8 cellular contexts compared by ENCODE assay signal in genomic region chr10:75430000-75430763, GRCh38. TPM values are rescaled to one million over a fixed set of nuclear protein-coding genes. Genes with fewer than 3 reads are reported as not detected.
DNase-seq lines count a peak whose midpoint lies in the region; ATAC-seq and TF ChIP-seq lines count a peak whose summit lies in the region.

No MANE protein-coding gene starts in this region.

- intact Hi-C loops in esophagus muscularis mucosa (cut with DNase I) = no loop called here
- intact Hi-C loops in activated T-helper 2 cell treated with anti-CD3 and anti-CD28 coated beads, Interferon-gamma antibody, Interleukin-2, Interleukin-4, amounts not matched to agents 10 μg/mL and 5 μg/mL and 100 μg/mL, durations not matched to agents 14 hours and 24 hours and 36 hours (cut with micrococcal nuclease) = no loop called here

- H3K36me3 ChIP-seq in esophagus muscularis mucosa = no peaks in the 10 kb centered on the region

- H3K4me1 ChIP-seq in esophagus muscularis mucosa = peaks cover 40 to 58% (median 55%) of the 10 kb centered on the region in 4 donors

- H3K27ac Mint-ChIP-seq in nephron = peak overlapping the region; percentile 36 to 76 (median 72)
- H3K27ac Mint-ChIP-seq in activated T-helper 2 cell treated with anti-CD3 and anti-CD28 coated beads, Interferon-gamma antibody, Interleukin-2, Interleukin-4, amounts not matched to agents 10 μg/mL and 5 μg/mL and 100 μg/mL, durations not matched to agents 14 hours and 24 hours and 36 hours = no peak overlapping the region

- no peak for TF ChIP-seq EP300 in esophagus muscularis mucosa (IDR thresholded peaks at IDR 0.05)

- TF ChIP-seq POLR2A in esophagus muscularis mucosa (IDR thresholded peaks at IDR 0.05; ENCODE audit: low read depth) = no peak

- H3K36me3 Mint-ChIP-seq in nephron (ENCODE audit: low read depth) = no peaks in the 10 kb centered on the region
- H3K36me3 Mint-ChIP-seq in activated T-helper 2 cell treated with anti-CD3 and anti-CD28 coated beads, Interferon-gamma antibody, Interleukin-2, Interleukin-4, amounts not matched to agents 10 μg/mL and 5 μg/mL and 100 μg/mL, durations not matched to agents 14 hours and 24 hours and 36 hours (ENCODE audit: low read depth) = no peaks in the 10 kb centered on the region

- peak overlapping the region in 3 of 4 donors; percentile 79 to 90 (median 89) for H3K4me3 ChIP-seq in esophagus muscularis mucosa

- 66% methylated on average over 9 of the region's 9 CpGs for WGBS in esophagus muscularis mucosa

- ATAC-seq in GM21786 (IDR thresholded peaks at IDR 0.05; ENCODE audit: unreplicated experiment) = no peak

- TF ChIP-seq CTCF in esophagus muscularis mucosa (IDR thresholded peaks at IDR 0.05) (no peak), nephron (IDR thresholded peaks at IDR 0.05; ENCODE audit: unreplicated experiment in 3 of 3) (no peak)

- H3K27me3 Mint-ChIP-seq in nephron (ENCODE audit: low read depth) = peaks cover 56% of the 10 kb centered on the region
- H3K27me3 Mint-ChIP-seq in activated T-helper 2 cell treated with anti-CD3 and anti-CD28 coated beads, Interferon-gamma antibody, Interleukin-2, Interleukin-4, amounts not matched to agents 10 μg/mL and 5 μg/mL and 100 μg/mL, durations not matched to agents 14 hours and 24 hours and 36 hours (ENCODE audit: low read depth) = peaks cover 49% of the 10 kb centered on the region

- H3K9me3 ChIP-seq in esophagus muscularis mucosa = no peaks in the 10 kb centered on the region

- H3K4me3 Mint-ChIP-seq in nephron = peak overlapping the region; percentile 79 to 87 (median 84)
- no peak overlapping the region for H3K4me3 Mint-ChIP-seq in activated T-helper 2 cell treated with anti-CD3 and anti-CD28 coated beads, Interferon-gamma antibody, Interleukin-2, Interleukin-4, amounts not matched to agents 10 μg/mL and 5 μg/mL and 100 μg/mL, durations not matched to agents 14 hours and 24 hours and 36 hours (ENCODE audit: low read depth)

- peak; percentile 36 for DNase-seq in COLO668 (lab: John Stamatoyannopoulos, UW; ENCODE audit: unreplicated experiment)
- DNase-seq in NCI-H2171 (lab: John Stamatoyannopoulos, UW) = peak; percentile 47
- no peak for DNase-seq in esophagus muscularis mucosa (ENCODE audit: extremely low spot score)
- DNase-seq in stimulated activated CD4-positive, alpha-beta T cell treated with anti-CD3 and anti-CD28 coated beads, Interleukin-2, amount 100 ng/mL, for 48 hours = no peak
- DNase-seq in KG1 (lab: John Stamatoyannopoulos, UW) = no peak
- no peak for DNase-seq in activated T-helper 2 cell treated with anti-CD3 and anti-CD28 coated beads, Interferon-gamma antibody, Interleukin-2, Interleukin-4, amounts not matched to agents 10 μg/mL and 5 μg/mL and 100 μg/mL, durations not matched to agents 14 hours and 24 hours and 36 hours (ENCODE audit: low spot score)

- H3K27me3 ChIP-seq in esophagus muscularis mucosa = no peaks in the 10 kb centered on the region

- peaks cover 51% of the 10 kb centered on the region for H3K4me1 Mint-ChIP-seq in nephron
- H3K4me1 Mint-ChIP-seq in activated T-helper 2 cell treated with anti-CD3 and anti-CD28 coated beads, Interferon-gamma antibody, Interleukin-2, Interleukin-4, amounts not matched to agents 10 μg/mL and 5 μg/mL and 100 μg/mL, durations not matched to agents 14 hours and 24 hours and 36 hours (ENCODE audit: low read depth) = peaks cover 2% of the 10 kb centered on the region

- peak overlapping the region; percentile 60 to 86 (median 80) for H3K27ac ChIP-seq in esophagus muscularis mucosa (replicated peaks in 1 of 4)

- H3K9me3 Mint-ChIP-seq in nephron = no peaks in the 10 kb centered on the region
- H3K9me3 Mint-ChIP-seq in activated T-helper 2 cell treated with anti-CD3 and anti-CD28 coated beads, Interferon-gamma antibody, Interleukin-2, Interleukin-4, amounts not matched to agents 10 μg/mL and 5 μg/mL and 100 μg/mL, durations not matched to agents 14 hours and 24 hours and 36 hours = no peaks in the 10 kb centered on the region

RNA-seq across cellular contexts. Expression of gene LRMDA, which starts 1.2 kb away (rescaled TPM):
- total RNA-seq in esophagus muscularis mucosa = 10 to 100 TPM; 14.3 to 34.9 (median 26.5) TPM
- total RNA-seq in activated T-helper 2 cell treated with anti-CD3 and anti-CD28 coated beads, Interferon-gamma antibody, Interleukin-2, Interleukin-4, amounts not matched to agents 10 μg/mL and 5 μg/mL and 100 μg/mL, durations not matched to agents 14 hours and 24 hours and 36 hours = not detected in 2 replicates

RNA-seq across cellular contexts. Expression of gene ZNF503, which starts 28.6 kb away (rescaled TPM):
- total RNA-seq in esophagus muscularis mucosa = 100 to 1,000 TPM in 1 of 4 donors, 10 to 100 TPM in 3; 21.2 to 101 (median 65.1) TPM
- 0.30 and 0.34 TPM in 2 replicates for total RNA-seq in activated T-helper 2 cell treated with anti-CD3 and anti-CD28 coated beads, Interferon-gamma antibody, Interleukin-2, Interleukin-4, amounts not matched to agents 10 μg/mL and 5 μg/mL and 100 μg/mL, durations not matched to agents 14 hours and 24 hours and 36 hours

Comparison
In these comparisons a context has a peak if more than half of its experiments do, and no peak if none do; other contexts are left out.
1. DNase-seq: peak in COLO668 (single experiment) and NCI-H2171 (single experiment); none in esophagus muscularis mucosa (single experiment), stimulated activated CD4-positive, alpha-beta T cell treated with anti-CD3 and anti-CD28 coated beads, Interleukin-2, amount 100 ng/mL, for 48 hours (0 of 2), KG1 (single experiment) and activated T-helper 2 cell treated with anti-CD3 and anti-CD28 coated beads, Interferon-gamma antibody, Interleukin-2, Interleukin-4, amounts not matched to agents 10 μg/mL and 5 μg/mL and 100 μg/mL, durations not matched to agents 14 hours and 24 hours and 36 hours (single experiment).
2. RNA of gene LRMDA, which starts 1.2 kb away (total RNA-seq): 14.3 to 34.9 TPM in esophagus muscularis mucosa; not detected in activated T-helper 2 cell treated with anti-CD3 and anti-CD28 coated beads, Interferon-gamma antibody, Interleukin-2, Interleukin-4, amounts not matched to agents 10 μg/mL and 5 μg/mL and 100 μg/mL, durations not matched to agents 14 hours and 24 hours and 36 hours; every median in the first group is over 10 times any median in the second.
3. RNA of gene ZNF503, which starts 28.6 kb away (total RNA-seq): 21.2 to 101 TPM in esophagus muscularis mucosa; 0.30 to 0.34 TPM in activated T-helper 2 cell treated with anti-CD3 and anti-CD28 coated beads, Interferon-gamma antibody, Interleukin-2, Interleukin-4, amounts not matched to agents 10 μg/mL and 5 μg/mL and 100 μg/mL, durations not matched to agents 14 hours and 24 hours and 36 hours; every median in the first group is over 10 times any median in the second.